Comparison of ENCODE assay signal across 8 cellular contexts in genomic region chr6:33123732-33124524, GRCh38. TPM values are rescaled to one million over a fixed set of nuclear protein-coding genes. Genes with fewer than 3 reads are reported as not detected.
DNase-seq lines count a peak whose midpoint lies in the region; ATAC-seq and FAIRE-seq lines count a peak whose summit lies in the region.

No MANE protein-coding gene starts in this region.

- DNase-seq in CD1c-positive myeloid dendritic cell (ENCODE audit: extremely low spot score), result peak; percentile 76
- no peak for DNase-seq in GM19239 (ENCODE audit: insufficient read length, low spot score)
- peak; percentile 8 for DNase-seq in NCI-H446 treated with DMSO at 0.1 percent for 48 hours (lab: John Stamatoyannopoulos, UW)
- peak; percentile 23 to 79 for DNase-seq in T47D (ENCODE audit: low read depth in 1 of 2, low spot score in 1 of 2)
- peak; percentile 45 for DNase-seq in midbrain (lab: John Stamatoyannopoulos, UW)
- no peak for DNase-seq in SIG-M5 treated with dmso at 0.1 percent for 504 hours (lab: John Stamatoyannopoulos, UW; ENCODE audit: unreplicated experiment)
- no peak for DNase-seq in left cardiac atrium

- ATAC-seq in left cardiac atrium (no peak), HG03520 (IDR thresholded peaks at IDR 0.05; ENCODE audit: unreplicated experiment) (no peak)

- in situ Hi-C loops in T47D (cut with HindIII; ENCODE audit: low pct_unique_long_range_greater_than_20kb, low sequenced_read_pairs), result no loop called here

- intact Hi-C loops in left cardiac atrium (cut with DNase I), result loop anchor here in 1 of 2 donors (5.0 to 10.0 kb wide), 2 partner anchors 109 to 123 kb away; no protein-coding TSS in a partner anchor

- FAIRE-seq in GM19239 (lab: Jason Lieb, UNC), result peak; percentile 81

RNA-seq across cellular contexts. Expression of gene HLA-DPB1, which starts 48.1 kb away (rescaled TPM):
- total RNA-seq in left cardiac atrium, result 10 to 100 TPM; 47.8 to 53.8 TPM

RNA-seq across cellular contexts. Expression of gene HLA-DPA1, which starts 50.5 kb away (rescaled TPM):
- 10 to 100 TPM; 50.5 to 54.1 TPM for total RNA-seq in left cardiac atrium

Comparison
In these comparisons a context has a peak if more than half of its experiments do, and no peak if none do; other contexts are left out.
1. DNase-seq: peak in CD1c-positive myeloid dendritic cell (single experiment), NCI-H446 treated with DMSO at 0.1 percent for 48 hours (single experiment), T47D (2 of 2) and midbrain (single experiment); none in GM19239 (single experiment), SIG-M5 treated with dmso at 0.1 percent for 504 hours (single experiment) and left cardiac atrium (single experiment).